Comparison of ENCODE assay signal across 14 cellular contexts in the genomic region with DNA sequence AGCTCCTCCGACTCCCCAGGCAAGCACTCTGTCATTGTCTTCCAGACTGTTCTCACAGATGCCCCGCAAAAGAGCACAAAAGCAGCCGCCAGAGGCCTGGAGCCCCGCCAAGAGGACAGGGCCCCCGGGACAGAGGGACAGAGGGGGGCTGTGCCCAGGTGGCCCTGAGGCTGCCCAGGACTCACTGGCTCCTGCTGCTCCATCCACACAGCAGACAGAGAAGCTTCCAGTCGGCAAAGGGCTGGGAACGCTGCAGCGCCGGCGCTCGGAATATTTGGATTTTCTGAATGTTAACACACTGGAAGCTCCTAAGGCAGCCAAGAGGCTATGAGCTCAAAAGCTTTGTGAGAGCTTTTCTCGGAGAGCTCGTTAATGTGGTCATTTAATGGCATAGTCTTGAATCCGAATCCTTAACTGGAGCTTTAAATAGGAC.
DNase-seq lines count a peak whose midpoint lies in the region; ATAC-seq and TF ChIP-seq lines count a peak whose summit lies in the region.
"Had no signal": no experiment of that assay in that cellular context is flagged by ENCODE, and none has a peak within 500 bp of the region (broad histone marks: within the 10 kb centered on the region; RNA-seq: fewer than 3 reads in every experiment).

No MANE protein-coding gene starts in this region.

- CTCF ChIA-PET in Panc1 (lab: Charles Lee) = no interaction called here

- POLR2A ChIA-PET in Panc1 (lab: Charles Lee) = no interaction called here

- H3K27ac ChIP-seq in Panc1 (ENCODE audit: low read length) = no peak overlapping the region
- H3K27ac ChIP-seq in coronary artery = peak overlapping the region in 1 of 2 donors; percentile 65
- peak overlapping the region; percentile 94 for H3K27ac ChIP-seq in skeletal muscle tissue (ENCODE audit: low read depth, low read length)
- H3K27ac ChIP-seq: cardiac muscle cell, foreskin keratinocyte had no signal

- H3K4me1 ChIP-seq in Panc1 (ENCODE audit: control insufficient read depth, insufficient read depth, low read length) (no peaks in the 10 kb centered on the region; the same call in none of the 2 replicates), skeletal muscle tissue (ENCODE audit: control insufficient read depth in 3 of 3, insufficient read depth in 3 of 3, low read length in 3 of 3) (peaks cover 22 to 65% (median 63%) of the 10 kb centered on the region in 3 donors)

- BruUV-seq in Panc1 (replicated peaks; lab: Mats Ljungman, UMichigan) = no TSS peak

- ATAC-seq in Panc1 = peak; percentile 18; the same call in 1 of the 2 replicates

- H3K27me3 ChIP-seq in Panc1 (ENCODE audit: control insufficient read depth, insufficient read depth, low read length) (no peaks in the 10 kb centered on the region), skeletal muscle tissue (ENCODE audit: control insufficient read depth in 3 of 3, insufficient read depth in 3 of 3, low read length in 3 of 3) (no peaks in the 10 kb centered on the region)
- H3K27me3 ChIP-seq: cardiac muscle cell, foreskin keratinocyte had no signal

- no peak overlapping the region for H3K4me3 ChIP-seq in Panc1 (ENCODE audit: low read depth in 2 of 2, low read length in 2 of 2)
- peak overlapping the region; percentile 61 for H3K4me3 ChIP-seq in coronary artery
- H3K4me3 ChIP-seq in skeletal muscle tissue (ENCODE audit: low read length in 3 of 3) = peak overlapping the region; percentile 1 to 68 (median 63)
- H3K4me3 ChIP-seq: cardiac muscle cell had no signal

- in situ Hi-C loops in Panc1 (cut with HindIII; ENCODE audit: low pct_unique_long_range_greater_than_20kb, low sequenced_read_pairs) = no loop called here

- no peak for DNase-seq in Panc1 (ENCODE audit: low read depth, low spot score)
- no peak for DNase-seq in coronary artery (ENCODE audit: low spot score)
- peak; percentile 82 for DNase-seq in medulla oblongata (ENCODE audit: extremely low spot score)
- no peak for DNase-seq in mesenteric fat pad (ENCODE audit: low spot score)
- no peak for DNase-seq in HPDE6-E6E7 (ENCODE audit: extremely low spot score)
- DNase-seq in NCI-H2196 (lab: John Stamatoyannopoulos, UW; ENCODE audit: unreplicated experiment) = no peak
- no peak for DNase-seq in putamen (ENCODE audit: low spot score)
- DNase-seq: activated CD4-positive, alpha-beta T cell treated with anti-CD3 and anti-CD28 coated beads for 1 hour; activated naive CD4-positive, alpha-beta T cell treated with anti-CD3 and anti-CD28 coated beads for 36 hours; foreskin keratinocyte; HCEC 1CT; T-helper 2 cell had no signal

- intact Hi-C loops in Panc1 (cut with micrococcal nuclease; ENCODE audit: unreplicated experiment) = no loop called here

- H3K36me3 ChIP-seq in Panc1 (ENCODE audit: control insufficient read depth, insufficient read depth, low read length) = no peaks in the 10 kb centered on the region
- peaks cover 0 to 3% (median 0%) of the 10 kb centered on the region in 3 donors for H3K36me3 ChIP-seq in skeletal muscle tissue (ENCODE audit: control insufficient read depth in 3 of 3, insufficient read depth in 3 of 3, low read length in 3 of 3)
- H3K36me3 ChIP-seq: cardiac muscle cell had no signal

- H3K9me3 ChIP-seq in Panc1 (ENCODE audit: control insufficient read depth, insufficient read depth, low read depth, low read length) = no peaks in the 10 kb centered on the region
- no peaks in the 10 kb centered on the region for H3K9me3 ChIP-seq in skeletal muscle tissue (ENCODE audit: control insufficient read depth in 3 of 3, low read length in 3 of 3)

- peak overlapping the region; percentile 78 to 87 (median 81) for H3K9ac ChIP-seq in skeletal muscle tissue (ENCODE audit: low read depth in 1 of 3, low read length in 3 of 3)

- TF ChIP-seq CTCF in Panc1 (IDR thresholded peaks at IDR 0.05) (no peak), coronary artery (IDR thresholded peaks at IDR 0.05) (no peak)

Comparison
In these comparisons a context has a peak if more than half of its experiments do, and no peak if none do; other contexts are left out.
1. H3K4me3 ChIP-seq: peak in coronary artery (single experiment) and skeletal muscle tissue (3 of 3); none in Panc1 (0 of 2).